ENCODE assay signal across 1 cellular context in genomic region chr2:234983011-234983726, GRCh38.
A peak's percentile ranks its signal among the peaks of the same experiment; 100 is the strongest.
TF ChIP-seq lines count a peak whose summit lies in the region.

No MANE protein-coding gene starts in this region.

TF ChIP-seq in HepG2, 621 proteins besides CTCF, POLR2A, EP300 and RAD21 (continued from another document and continues in another):
- no peak for TF ChIP-seq ZBTB40 (IDR thresholded peaks at IDR 0.05)
- TF ChIP-seq ZBTB40 (CRISPR knock-in tag; IDR thresholded peaks at IDR 0.05), result no peak
- 0 out of 2 replicates have a peak, but pooled peaks have one; percentile 1 for TF ChIP-seq HOXA5 (CRISPR knock-in tag; IDR thresholded peaks at IDR 0.05)
- TF ChIP-seq MAZ (IDR thresholded peaks at IDR 0.05; ENCODE audit: borderline replicate concordance, low read depth, low read length), result no peak
- TF ChIP-seq MAZ (CRISPR knock-in tag; IDR thresholded peaks at IDR 0.05; ENCODE audit: low read depth), result no peak
- TF ChIP-seq ZNF652 (CRISPR knock-in tag; IDR thresholded peaks at IDR 0.05; ENCODE audit: borderline replicate concordance, low read depth), result no peak
- TF ChIP-seq, protein P1, sequence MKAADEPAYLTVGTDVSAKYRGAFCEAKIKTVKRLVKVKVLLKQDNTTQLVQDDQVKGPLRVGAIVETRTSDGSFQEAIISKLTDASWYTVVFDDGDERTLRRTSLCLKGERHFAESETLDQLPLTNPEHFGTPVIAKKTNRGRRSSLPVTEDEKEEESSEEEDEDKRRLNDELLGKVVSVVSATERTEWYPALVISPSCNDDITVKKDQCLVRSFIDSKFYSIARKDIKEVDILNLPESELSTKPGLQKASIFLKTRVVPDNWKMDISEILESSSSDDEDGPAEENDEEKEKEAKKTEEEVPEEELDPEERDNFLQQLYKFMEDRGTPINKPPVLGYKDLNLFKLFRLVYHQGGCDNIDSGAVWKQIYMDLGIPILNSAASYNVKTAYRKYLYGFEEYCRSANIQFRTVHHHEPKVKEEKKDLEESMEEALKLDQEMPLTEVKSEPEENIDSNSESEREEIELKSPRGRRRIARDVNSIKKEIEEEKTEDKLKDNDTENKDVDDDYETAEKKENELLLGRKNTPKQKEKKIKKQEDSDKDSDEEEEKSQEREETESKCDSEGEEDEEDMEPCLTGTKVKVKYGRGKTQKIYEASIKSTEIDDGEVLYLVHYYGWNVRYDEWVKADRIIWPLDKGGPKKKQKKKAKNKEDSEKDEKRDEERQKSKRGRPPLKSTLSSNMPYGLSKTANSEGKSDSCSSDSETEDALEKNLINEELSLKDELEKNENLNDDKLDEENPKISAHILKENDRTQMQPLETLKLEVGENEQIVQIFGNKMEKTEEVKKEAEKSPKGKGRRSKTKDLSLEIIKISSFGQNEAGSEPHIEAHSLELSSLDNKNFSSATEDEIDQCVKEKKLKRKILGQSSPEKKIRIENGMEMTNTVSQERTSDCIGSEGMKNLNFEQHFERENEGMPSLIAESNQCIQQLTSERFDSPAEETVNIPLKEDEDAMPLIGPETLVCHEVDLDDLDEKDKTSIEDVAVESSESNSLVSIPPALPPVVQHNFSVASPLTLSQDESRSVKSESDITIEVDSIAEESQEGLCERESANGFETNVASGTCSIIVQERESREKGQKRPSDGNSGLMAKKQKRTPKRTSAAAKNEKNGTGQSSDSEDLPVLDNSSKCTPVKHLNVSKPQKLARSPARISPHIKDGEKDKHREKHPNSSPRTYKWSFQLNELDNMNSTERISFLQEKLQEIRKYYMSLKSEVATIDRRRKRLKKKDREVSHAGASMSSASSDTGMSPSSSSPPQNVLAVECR (CRISPR knock-in tag; IDR thresholded peaks at IDR 0.05; ENCODE audit: borderline replicate concordance), result no peak
- TF ChIP-seq TEAD3 (CRISPR knock-in tag; optimal IDR thresholded peaks at IDR 0.05; ENCODE audit: borderline replicate concordance), result peak; percentile 20
- no peak; the same call in 1 of the 2 replicates for TF ChIP-seq ZNF546 (CRISPR knock-in tag; conservative IDR thresholded peaks at IDR 0.05)
- no peak for TF ChIP-seq ARNTL (CRISPR knock-in tag; IDR thresholded peaks at IDR 0.05)
- TF ChIP-seq ZNF556 (CRISPR knock-in tag; IDR thresholded peaks at IDR 0.05; ENCODE audit: borderline replicate concordance), result no peak
- TF ChIP-seq, protein P2, sequence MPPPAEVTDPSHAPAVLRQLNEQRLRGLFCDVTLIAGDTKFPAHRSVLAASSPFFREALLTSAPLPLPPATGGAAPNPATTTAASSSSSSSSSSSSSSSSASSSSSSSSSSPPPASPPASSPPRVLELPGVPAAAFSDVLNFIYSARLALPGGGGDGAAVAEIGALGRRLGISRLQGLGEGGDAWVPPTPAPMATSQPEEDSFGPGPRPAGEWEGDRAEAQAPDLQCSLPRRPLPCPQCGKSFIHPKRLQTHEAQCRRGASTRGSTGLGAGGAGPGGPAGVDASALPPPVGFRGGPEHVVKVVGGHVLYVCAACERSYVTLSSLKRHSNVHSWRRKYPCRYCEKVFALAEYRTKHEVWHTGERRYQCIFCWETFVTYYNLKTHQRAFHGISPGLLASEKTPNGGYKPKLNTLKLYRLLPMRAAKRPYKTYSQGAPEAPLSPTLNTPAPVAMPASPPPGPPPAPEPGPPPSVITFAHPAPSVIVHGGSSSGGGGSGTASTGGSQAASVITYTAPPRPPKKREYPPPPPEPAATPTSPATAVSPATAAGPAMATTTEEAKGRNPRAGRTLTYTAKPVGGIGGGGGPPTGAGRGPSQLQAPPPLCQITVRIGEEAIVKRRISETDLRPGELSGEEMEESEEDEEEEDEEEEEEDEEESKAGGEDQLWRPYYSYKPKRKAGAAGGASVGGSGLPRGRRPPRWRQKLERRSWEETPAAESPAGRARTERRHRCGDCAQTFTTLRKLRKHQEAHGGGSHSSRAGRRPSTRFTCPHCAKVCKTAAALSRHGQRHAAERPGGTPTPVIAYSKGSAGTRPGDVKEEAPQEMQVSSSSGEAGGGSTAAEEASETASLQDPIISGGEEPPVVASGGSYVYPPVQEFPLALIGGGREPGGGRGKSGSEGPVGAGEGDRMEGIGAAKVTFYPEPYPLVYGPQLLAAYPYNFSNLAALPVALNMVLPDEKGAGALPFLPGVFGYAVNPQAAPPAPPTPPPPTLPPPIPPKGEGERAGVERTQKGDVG (CRISPR knock-in tag; IDR thresholded peaks at IDR 0.05; ENCODE audit: borderline replicate concordance), result 0 out of 2 replicates have a peak, but pooled peaks have one; percentile 2
- no peak for TF ChIP-seq CBFB (CRISPR knock-in tag; IDR thresholded peaks at IDR 0.05)
- TF ChIP-seq TOPORS (CRISPR knock-in tag; IDR thresholded peaks at IDR 0.05), result no peak
- TF ChIP-seq, protein P3, sequence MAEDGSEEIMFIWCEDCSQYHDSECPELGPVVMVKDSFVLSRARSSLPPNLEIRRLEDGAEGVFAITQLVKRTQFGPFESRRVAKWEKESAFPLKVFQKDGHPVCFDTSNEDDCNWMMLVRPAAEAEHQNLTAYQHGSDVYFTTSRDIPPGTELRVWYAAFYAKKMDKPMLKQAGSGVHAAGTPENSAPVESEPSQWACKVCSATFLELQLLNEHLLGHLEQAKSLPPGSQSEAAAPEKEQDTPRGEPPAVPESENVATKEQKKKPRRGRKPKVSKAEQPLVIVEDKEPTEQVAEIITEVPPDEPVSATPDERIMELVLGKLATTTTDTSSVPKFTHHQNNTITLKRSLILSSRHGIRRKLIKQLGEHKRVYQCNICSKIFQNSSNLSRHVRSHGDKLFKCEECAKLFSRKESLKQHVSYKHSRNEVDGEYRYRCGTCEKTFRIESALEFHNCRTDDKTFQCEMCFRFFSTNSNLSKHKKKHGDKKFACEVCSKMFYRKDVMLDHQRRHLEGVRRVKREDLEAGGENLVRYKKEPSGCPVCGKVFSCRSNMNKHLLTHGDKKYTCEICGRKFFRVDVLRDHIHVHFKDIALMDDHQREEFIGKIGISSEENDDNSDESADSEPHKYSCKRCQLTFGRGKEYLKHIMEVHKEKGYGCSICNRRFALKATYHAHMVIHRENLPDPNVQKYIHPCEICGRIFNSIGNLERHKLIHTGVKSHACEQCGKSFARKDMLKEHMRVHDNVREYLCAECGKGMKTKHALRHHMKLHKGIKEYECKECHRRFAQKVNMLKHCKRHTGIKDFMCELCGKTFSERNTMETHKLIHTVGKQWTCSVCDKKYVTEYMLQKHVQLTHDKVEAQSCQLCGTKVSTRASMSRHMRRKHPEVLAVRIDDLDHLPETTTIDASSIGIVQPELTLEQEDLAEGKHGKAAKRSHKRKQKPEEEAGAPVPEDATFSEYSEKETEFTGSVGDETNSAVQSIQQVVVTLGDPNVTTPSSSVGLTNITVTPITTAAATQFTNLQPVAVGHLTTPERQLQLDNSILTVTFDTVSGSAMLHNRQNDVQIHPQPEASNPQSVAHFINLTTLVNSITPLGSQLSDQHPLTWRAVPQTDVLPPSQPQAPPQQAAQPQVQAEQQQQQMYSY (CRISPR knock-in tag; IDR thresholded peaks at IDR 0.05), result no peak
- no peak for TF ChIP-seq CBX2 (IDR thresholded peaks at IDR 0.05; ENCODE audit: low read depth, low read length)
- TF ChIP-seq CBX2 (CRISPR knock-in tag; IDR thresholded peaks at IDR 0.05; ENCODE audit: low read depth), result no peak
- TF ChIP-seq MED13 (CRISPR knock-in tag; IDR thresholded peaks at IDR 0.05), result no peak
- TF ChIP-seq, protein P4, sequence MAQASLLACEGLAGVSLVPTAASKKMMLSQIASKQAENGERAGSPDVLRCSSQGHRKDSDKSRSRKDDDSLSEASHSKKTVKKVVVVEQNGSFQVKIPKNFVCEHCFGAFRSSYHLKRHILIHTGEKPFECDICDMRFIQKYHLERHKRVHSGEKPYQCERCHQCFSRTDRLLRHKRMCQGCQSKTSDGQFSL (CRISPR knock-in tag; IDR thresholded peaks at IDR 0.05), result 0 out of 2 replicates have a peak, but pooled peaks have one; percentile 7
- 0 out of 2 replicates have a peak, but pooled peaks have one; percentile 67 for TF ChIP-seq ZNF678 (CRISPR knock-in tag; IDR thresholded peaks at IDR 0.05)
- TF ChIP-seq HIC2 (CRISPR knock-in tag; IDR thresholded peaks at IDR 0.05; ENCODE audit: low read depth), result peak; percentile 39; the same call in 1 of the 2 replicates
- TF ChIP-seq, protein P5, sequence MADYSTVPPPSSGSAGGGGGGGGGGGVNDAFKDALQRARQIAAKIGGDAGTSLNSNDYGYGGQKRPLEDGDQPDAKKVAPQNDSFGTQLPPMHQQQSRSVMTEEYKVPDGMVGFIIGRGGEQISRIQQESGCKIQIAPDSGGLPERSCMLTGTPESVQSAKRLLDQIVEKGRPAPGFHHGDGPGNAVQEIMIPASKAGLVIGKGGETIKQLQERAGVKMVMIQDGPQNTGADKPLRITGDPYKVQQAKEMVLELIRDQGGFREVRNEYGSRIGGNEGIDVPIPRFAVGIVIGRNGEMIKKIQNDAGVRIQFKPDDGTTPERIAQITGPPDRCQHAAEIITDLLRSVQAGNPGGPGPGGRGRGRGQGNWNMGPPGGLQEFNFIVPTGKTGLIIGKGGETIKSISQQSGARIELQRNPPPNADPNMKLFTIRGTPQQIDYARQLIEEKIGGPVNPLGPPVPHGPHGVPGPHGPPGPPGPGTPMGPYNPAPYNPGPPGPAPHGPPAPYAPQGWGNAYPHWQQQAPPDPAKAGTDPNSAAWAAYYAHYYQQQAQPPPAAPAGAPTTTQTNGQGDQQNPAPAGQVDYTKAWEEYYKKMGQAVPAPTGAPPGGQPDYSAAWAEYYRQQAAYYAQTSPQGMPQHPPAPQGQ (CRISPR knock-in tag; IDR thresholded peaks at IDR 0.05; ENCODE audit: borderline replicate concordance), result no peak
- no peak for TF ChIP-seq ATF3 (CRISPR knock-in tag; IDR thresholded peaks at IDR 0.05)
- TF ChIP-seq SRF (IDR thresholded peaks at IDR 0.05; ENCODE audit: low read depth, low read length), result peak; percentile 88
- TF ChIP-seq FOXA1 (IDR thresholded peaks at IDR 0.05), result no peak
- TF ChIP-seq FOXA1 (CRISPR knock-in tag; IDR thresholded peaks at IDR 0.05), result no peak
- no peak for TF ChIP-seq CENPBD1 (CRISPR knock-in tag; IDR thresholded peaks at IDR 0.05; ENCODE audit: borderline replicate concordance, low read depth)
- TF ChIP-seq SOX13 (IDR thresholded peaks at IDR 0.05), result no peak
- TF ChIP-seq SOX13 (CRISPR knock-in tag; conservative IDR thresholded peaks at IDR 0.05 in 1 of 2, IDR thresholded peaks at IDR 0.05 in 1 of 2), result no peak
